ENCODE assay signal across 1 cellular context in the genomic region with DNA sequence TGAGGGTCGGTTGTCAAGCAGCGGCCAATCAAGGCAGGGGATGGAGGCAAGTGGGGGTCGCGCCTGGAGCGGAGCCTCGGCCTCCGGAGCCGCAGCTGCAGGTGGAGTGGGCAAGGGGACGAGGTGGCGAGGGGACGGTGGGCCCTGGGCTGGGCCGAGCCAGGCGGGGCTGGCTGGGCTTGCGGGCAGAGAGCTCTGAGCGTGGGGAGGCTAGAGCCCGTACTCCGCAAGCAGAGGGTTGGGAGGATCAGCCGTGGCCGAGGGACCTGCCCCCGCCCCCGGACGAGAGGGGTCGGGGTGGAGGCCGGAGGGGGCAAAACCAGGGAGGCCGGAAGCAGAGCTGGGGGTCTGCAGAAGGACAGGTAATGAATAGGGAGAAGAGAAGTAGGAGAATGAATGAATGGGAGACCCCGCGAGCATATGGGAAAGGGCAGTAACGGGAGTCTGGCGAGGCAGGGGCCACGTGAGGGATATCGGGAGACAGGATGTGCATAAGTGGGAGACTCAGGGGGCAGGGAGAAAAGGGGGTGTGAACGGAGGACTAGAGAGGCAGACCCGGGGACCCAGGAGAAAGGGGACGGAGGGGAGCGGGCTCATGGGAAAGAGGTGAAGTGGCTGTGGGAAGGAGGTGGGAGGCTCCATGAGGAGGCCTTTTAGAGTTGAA.
TF ChIP-seq lines count a peak whose summit lies in the region.

A gene with protein sequence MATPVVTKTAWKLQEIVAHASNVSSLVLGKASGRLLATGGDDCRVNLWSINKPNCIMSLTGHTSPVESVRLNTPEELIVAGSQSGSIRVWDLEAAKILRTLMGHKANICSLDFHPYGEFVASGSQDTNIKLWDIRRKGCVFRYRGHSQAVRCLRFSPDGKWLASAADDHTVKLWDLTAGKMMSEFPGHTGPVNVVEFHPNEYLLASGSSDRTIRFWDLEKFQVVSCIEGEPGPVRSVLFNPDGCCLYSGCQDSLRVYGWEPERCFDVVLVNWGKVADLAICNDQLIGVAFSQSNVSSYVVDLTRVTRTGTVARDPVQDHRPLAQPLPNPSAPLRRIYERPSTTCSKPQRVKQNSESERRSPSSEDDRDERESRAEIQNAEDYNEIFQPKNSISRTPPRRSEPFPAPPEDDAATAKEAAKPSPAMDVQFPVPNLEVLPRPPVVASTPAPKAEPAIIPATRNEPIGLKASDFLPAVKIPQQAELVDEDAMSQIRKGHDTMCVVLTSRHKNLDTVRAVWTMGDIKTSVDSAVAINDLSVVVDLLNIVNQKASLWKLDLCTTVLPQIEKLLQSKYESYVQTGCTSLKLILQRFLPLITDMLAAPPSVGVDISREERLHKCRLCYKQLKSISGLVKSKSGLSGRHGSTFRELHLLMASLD (plus strand): TSS at position 16 of the 664 bp plus-strand sequence. CDS start 1,474 bp downstream, outside the sequence.

TF ChIP-seq in GM12878, 131 proteins besides CTCF, POLR2A, EP300 and RAD21 (continued from another document and continues in another):
- TF ChIP-seq, protein P1, sequence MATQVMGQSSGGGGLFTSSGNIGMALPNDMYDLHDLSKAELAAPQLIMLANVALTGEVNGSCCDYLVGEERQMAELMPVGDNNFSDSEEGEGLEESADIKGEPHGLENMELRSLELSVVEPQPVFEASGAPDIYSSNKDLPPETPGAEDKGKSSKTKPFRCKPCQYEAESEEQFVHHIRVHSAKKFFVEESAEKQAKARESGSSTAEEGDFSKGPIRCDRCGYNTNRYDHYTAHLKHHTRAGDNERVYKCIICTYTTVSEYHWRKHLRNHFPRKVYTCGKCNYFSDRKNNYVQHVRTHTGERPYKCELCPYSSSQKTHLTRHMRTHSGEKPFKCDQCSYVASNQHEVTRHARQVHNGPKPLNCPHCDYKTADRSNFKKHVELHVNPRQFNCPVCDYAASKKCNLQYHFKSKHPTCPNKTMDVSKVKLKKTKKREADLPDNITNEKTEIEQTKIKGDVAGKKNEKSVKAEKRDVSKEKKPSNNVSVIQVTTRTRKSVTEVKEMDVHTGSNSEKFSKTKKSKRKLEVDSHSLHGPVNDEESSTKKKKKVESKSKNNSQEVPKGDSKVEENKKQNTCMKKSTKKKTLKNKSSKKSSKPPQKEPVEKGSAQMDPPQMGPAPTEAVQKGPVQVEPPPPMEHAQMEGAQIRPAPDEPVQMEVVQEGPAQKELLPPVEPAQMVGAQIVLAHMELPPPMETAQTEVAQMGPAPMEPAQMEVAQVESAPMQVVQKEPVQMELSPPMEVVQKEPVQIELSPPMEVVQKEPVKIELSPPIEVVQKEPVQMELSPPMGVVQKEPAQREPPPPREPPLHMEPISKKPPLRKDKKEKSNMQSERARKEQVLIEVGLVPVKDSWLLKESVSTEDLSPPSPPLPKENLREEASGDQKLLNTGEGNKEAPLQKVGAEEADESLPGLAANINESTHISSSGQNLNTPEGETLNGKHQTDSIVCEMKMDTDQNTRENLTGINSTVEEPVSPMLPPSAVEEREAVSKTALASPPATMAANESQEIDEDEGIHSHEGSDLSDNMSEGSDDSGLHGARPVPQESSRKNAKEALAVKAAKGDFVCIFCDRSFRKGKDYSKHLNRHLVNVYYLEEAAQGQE (IDR thresholded peaks at IDR 0.05; ENCODE audit: low read depth, low read length): no peak
- TF ChIP-seq TCF3 (IDR thresholded peaks at IDR 0.05; ENCODE audit: borderline replicate concordance, insufficient read depth, low read depth, low read length) (0 out of 2 replicates have a peak, but pooled peaks have one; percentile 9), KDM1A (IDR thresholded peaks at IDR 0.05; ENCODE audit: borderline replicate concordance) (no peak), CEBPB (IDR thresholded peaks at IDR 0.05; ENCODE audit: borderline replicate concordance in 1 of 2, low read depth in 2 of 2, low read length in 2 of 2) (no peak), ZNF207 (IDR thresholded peaks at IDR 0.05; ENCODE audit: borderline replicate concordance) (no peak), EED (IDR thresholded peaks at IDR 0.05; ENCODE audit: low read depth) (no peak), SIN3A (IDR thresholded peaks at IDR 0.05; ENCODE audit: low read depth, low read length) (peak; percentile 31; the same call in 1 of the 2 replicates), ZSCAN29 (IDR thresholded peaks at IDR 0.05) (no peak), KAT2A (conservative IDR thresholded peaks at IDR 0.05; ENCODE audit: control insufficient read depth, low read depth, low read length) (no peak), SMARCA5 (IDR thresholded peaks at IDR 0.05) (no peak), CHD4 (IDR thresholded peaks at IDR 0.05) (no peak), CHD1 (IDR thresholded peaks at IDR 0.05; ENCODE audit: low read depth, low read length) (no peak), ZNF217 (IDR thresholded peaks at IDR 0.05) (no peak), RCOR1 (conservative IDR thresholded peaks at IDR 0.05; ENCODE audit: low read depth, low read length) (no peak), NBN (IDR thresholded peaks at IDR 0.05) (no peak; the same call in 1 of the 2 replicates), HDAC2 (IDR thresholded peaks at IDR 0.05) (no peak), MEF2B (IDR thresholded peaks at IDR 0.05; ENCODE audit: partially characterized antibody, poor library complexity, severe bottlenecking) (no peak), HDGF (IDR thresholded peaks at IDR 0.05) (peak; percentile 71; the same call in 1 of the 2 replicates), BMI1 (IDR thresholded peaks at IDR 0.05; ENCODE audit: borderline replicate concordance) (no peak), EGR1 (IDR thresholded peaks at IDR 0.05; ENCODE audit: borderline replicate concordance in 1 of 2, low read depth in 2 of 2, low read length in 2 of 2) (peak in 1 of 2 experiments; percentile 26; a peak in 1 of 3 replicates), NRF1 (conservative IDR thresholded peaks at IDR 0.05; ENCODE audit: low read depth, low read length) (no peak), ZNF274 (IDR thresholded peaks at IDR 0.05; ENCODE audit: insufficient read depth, insufficient read length) (no peak), SMC3 (IDR thresholded peaks at IDR 0.05; ENCODE audit: borderline replicate concordance, low read length) (no peak), TAF1 (IDR thresholded peaks at IDR 0.05; ENCODE audit: borderline replicate concordance, low read depth, low read length) (no peak), TCF7 (IDR thresholded peaks at IDR 0.05; ENCODE audit: borderline replicate concordance) (no peak), JUND (IDR thresholded peaks at IDR 0.05; ENCODE audit: low read depth, low read length) (no peak), TARDBP (IDR thresholded peaks at IDR 0.05; ENCODE audit: borderline replicate concordance) (no peak), ZZZ3 (IDR thresholded peaks at IDR 0.05; ENCODE audit: control insufficient read depth, insufficient read length, low read depth) (no peak), NFYA (IDR thresholded peaks at IDR 0.05; ENCODE audit: borderline replicate concordance, low read depth, low read length) (no peak), POLR2AphosphoS5 (IDR thresholded peaks at IDR 0.05; ENCODE audit: low read length) (no peak), DPF2 (IDR thresholded peaks at IDR 0.05) (no peak)
- TF ChIP-seq, protein P2, sequence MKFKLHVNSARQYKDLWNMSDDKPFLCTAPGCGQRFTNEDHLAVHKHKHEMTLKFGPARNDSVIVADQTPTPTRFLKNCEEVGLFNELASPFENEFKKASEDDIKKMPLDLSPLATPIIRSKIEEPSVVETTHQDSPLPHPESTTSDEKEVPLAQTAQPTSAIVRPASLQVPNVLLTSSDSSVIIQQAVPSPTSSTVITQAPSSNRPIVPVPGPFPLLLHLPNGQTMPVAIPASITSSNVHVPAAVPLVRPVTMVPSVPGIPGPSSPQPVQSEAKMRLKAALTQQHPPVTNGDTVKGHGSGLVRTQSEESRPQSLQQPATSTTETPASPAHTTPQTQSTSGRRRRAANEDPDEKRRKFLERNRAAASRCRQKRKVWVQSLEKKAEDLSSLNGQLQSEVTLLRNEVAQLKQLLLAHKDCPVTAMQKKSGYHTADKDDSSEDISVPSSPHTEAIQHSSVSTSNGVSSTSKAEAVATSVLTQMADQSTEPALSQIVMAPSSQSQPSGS (IDR thresholded peaks at IDR 0.05; ENCODE audit: low read length): no peak
- TF ChIP-seq, protein P3, sequence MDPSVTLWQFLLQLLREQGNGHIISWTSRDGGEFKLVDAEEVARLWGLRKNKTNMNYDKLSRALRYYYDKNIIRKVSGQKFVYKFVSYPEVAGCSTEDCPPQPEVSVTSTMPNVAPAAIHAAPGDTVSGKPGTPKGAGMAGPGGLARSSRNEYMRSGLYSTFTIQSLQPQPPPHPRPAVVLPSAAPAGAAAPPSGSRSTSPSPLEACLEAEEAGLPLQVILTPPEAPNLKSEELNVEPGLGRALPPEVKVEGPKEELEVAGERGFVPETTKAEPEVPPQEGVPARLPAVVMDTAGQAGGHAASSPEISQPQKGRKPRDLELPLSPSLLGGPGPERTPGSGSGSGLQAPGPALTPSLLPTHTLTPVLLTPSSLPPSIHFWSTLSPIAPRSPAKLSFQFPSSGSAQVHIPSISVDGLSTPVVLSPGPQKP (IDR thresholded peaks at IDR 0.05; ENCODE audit: low read depth, low read length): no peak
- TF ChIP-seq, protein P4, sequence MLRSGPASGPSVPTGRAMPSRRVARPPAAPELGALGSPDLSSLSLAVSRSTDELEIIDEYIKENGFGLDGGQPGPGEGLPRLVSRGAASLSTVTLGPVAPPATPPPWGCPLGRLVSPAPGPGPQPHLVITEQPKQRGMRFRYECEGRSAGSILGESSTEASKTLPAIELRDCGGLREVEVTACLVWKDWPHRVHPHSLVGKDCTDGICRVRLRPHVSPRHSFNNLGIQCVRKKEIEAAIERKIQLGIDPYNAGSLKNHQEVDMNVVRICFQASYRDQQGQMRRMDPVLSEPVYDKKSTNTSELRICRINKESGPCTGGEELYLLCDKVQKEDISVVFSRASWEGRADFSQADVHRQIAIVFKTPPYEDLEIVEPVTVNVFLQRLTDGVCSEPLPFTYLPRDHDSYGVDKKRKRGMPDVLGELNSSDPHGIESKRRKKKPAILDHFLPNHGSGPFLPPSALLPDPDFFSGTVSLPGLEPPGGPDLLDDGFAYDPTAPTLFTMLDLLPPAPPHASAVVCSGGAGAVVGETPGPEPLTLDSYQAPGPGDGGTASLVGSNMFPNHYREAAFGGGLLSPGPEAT (IDR thresholded peaks at IDR 0.05; ENCODE audit: low read depth): no peak
- TF ChIP-seq, protein P5, sequence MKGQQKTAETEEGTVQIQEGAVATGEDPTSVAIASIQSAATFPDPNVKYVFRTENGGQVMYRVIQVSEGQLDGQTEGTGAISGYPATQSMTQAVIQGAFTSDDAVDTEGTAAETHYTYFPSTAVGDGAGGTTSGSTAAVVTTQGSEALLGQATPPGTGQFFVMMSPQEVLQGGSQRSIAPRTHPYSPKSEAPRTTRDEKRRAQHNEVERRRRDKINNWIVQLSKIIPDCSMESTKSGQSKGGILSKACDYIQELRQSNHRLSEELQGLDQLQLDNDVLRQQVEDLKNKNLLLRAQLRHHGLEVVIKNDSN (IDR thresholded peaks at IDR 0.05; ENCODE audit: borderline replicate concordance, extremely low read length, insufficient read depth, low read depth, low read length): no peak
- TF ChIP-seq, protein P6, sequence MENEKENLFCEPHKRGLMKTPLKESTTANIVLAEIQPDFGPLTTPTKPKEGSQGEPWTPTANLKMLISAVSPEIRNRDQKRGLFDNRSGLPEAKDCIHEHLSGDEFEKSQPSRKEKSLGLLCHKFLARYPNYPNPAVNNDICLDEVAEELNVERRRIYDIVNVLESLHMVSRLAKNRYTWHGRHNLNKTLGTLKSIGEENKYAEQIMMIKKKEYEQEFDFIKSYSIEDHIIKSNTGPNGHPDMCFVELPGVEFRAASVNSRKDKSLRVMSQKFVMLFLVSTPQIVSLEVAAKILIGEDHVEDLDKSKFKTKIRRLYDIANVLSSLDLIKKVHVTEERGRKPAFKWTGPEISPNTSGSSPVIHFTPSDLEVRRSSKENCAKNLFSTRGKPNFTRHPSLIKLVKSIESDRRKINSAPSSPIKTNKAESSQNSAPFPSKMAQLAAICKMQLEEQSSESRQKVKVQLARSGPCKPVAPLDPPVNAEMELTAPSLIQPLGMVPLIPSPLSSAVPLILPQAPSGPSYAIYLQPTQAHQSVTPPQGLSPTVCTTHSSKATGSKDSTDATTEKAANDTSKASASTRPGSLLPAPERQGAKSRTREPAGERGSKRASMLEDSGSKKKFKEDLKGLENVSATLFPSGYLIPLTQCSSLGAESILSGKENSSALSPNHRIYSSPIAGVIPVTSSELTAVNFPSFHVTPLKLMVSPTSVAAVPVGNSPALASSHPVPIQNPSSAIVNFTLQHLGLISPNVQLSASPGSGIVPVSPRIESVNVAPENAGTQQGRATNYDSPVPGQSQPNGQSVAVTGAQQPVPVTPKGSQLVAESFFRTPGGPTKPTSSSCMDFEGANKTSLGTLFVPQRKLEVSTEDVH (IDR thresholded peaks at IDR 0.05; ENCODE audit: low read depth, partially characterized antibody): no peak
- TF ChIP-seq, protein P7, sequence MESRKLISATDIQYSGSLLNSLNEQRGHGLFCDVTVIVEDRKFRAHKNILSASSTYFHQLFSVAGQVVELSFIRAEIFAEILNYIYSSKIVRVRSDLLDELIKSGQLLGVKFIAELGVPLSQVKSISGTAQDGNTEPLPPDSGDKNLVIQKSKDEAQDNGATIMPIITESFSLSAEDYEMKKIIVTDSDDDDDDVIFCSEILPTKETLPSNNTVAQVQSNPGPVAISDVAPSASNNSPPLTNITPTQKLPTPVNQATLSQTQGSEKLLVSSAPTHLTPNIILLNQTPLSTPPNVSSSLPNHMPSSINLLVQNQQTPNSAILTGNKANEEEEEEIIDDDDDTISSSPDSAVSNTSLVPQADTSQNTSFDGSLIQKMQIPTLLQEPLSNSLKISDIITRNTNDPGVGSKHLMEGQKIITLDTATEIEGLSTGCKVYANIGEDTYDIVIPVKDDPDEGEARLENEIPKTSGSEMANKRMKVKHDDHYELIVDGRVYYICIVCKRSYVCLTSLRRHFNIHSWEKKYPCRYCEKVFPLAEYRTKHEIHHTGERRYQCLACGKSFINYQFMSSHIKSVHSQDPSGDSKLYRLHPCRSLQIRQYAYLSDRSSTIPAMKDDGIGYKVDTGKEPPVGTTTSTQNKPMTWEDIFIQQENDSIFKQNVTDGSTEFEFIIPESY (IDR thresholded peaks at IDR 0.05): no peak
- TF ChIP-seq, protein P8, sequence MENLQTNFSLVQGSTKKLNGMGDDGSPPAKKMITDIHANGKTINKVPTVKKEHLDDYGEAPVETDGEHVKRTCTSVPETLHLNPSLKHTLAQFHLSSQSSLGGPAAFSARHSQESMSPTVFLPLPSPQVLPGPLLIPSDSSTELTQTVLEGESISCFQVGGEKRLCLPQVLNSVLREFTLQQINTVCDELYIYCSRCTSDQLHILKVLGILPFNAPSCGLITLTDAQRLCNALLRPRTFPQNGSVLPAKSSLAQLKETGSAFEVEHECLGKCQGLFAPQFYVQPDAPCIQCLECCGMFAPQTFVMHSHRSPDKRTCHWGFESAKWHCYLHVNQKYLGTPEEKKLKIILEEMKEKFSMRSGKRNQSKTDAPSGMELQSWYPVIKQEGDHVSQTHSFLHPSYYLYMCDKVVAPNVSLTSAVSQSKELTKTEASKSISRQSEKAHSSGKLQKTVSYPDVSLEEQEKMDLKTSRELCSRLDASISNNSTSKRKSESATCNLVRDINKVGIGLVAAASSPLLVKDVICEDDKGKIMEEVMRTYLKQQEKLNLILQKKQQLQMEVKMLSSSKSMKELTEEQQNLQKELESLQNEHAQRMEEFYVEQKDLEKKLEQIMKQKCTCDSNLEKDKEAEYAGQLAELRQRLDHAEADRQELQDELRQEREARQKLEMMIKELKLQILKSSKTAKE (IDR thresholded peaks at IDR 0.05; ENCODE audit: low read depth, poor library complexity, severe bottlenecking): no peak
- TF ChIP-seq, protein P9, sequence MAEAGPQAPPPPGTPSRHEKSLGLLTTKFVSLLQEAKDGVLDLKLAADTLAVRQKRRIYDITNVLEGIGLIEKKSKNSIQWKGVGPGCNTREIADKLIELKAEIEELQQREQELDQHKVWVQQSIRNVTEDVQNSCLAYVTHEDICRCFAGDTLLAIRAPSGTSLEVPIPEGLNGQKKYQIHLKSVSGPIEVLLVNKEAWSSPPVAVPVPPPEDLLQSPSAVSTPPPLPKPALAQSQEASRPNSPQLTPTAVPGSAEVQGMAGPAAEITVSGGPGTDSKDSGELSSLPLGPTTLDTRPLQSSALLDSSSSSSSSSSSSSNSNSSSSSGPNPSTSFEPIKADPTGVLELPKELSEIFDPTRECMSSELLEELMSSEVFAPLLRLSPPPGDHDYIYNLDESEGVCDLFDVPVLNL (IDR thresholded peaks at IDR 0.05; ENCODE audit: low read depth, low read length): no peak
